16 cellular contexts compared by ENCODE assay signal in the genomic region with DNA sequence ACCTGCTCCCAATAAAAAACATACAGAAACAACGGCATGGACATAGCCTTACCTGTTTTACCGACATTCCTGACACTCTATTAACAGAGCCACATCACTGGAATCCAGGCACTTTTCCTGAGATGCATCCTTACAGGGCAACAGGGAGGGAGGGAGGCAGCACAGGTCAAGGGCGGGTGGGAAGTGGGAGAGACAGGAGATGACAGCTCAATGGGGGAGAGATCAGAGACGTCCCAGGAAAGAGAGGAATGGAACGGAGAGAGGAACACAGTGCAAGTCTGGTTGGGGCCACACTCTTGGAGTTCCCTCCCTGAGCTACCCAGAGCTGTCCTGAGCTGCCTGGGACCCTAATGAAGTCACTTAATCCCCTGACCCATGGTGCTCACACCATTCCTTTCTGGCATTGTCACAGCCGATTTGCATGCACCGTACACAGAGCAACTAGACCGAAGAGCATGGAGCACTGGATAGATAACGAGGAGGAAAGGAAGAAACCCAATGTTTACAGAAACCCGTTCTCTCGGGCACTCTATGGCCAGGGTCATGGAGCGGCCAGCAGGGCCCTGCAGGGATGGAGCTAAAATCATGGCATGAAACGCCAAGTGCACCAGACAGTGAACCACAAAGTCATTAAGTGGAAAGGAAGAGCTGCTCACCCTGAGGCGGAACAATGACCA.
DNase-seq lines count a peak whose midpoint lies in the region; ATAC-seq, FAIRE-seq and TF ChIP-seq lines count a peak whose summit lies in the region.
"Had no signal": no experiment of that assay in that cellular context is flagged by ENCODE, and none has a peak within 500 bp of the region (broad histone marks: within the 10 kb centered on the region; RNA-seq: fewer than 3 reads in every experiment).

No MANE protein-coding gene starts in this region.

- DNase-seq in NCI-H1092 treated with DMSO at 0.1 percent for 48 hours (lab: John Stamatoyannopoulos, UW) (peak; percentile 43), NCI-H1092 (lab: John Stamatoyannopoulos, UW) (no peak), NCI-H526 treated with DMSO at 0.1 percent for 48 hours (lab: John Stamatoyannopoulos, UW) (peak; percentile 99), left cardiac atrium (no peak), sigmoid colon (peak; percentile 13), H54 (ENCODE audit: insufficient read length, low spot score) (no peak), HCEC 1CT (no peak)
- no peak for DNase-seq in activated T-helper 1 cell treated with anti-CD3 and anti-CD28 coated beads, Interleukin-12 subunit alpha, Interleukin-12 subunit beta, Interleukin-2, Interleukin-4 antibody, amounts not matched to agents 30 ng/mL and 10 ng/mL and 1 ng/mL, durations not matched to agents 14 hours and 24 hours and 36 hours (ENCODE audit: low spot score)
- DNase-seq: effector CD4-positive, alpha-beta T cell; NCI-H187 treated with DMSO at 0.1 percent for 48 hours had no signal

- TF ChIP-seq POLR2A in sigmoid colon (IDR thresholded peaks at IDR 0.05) (no peak), H54 (IDR thresholded peaks at IDR 0.05; ENCODE audit: low read depth, low read length) (no peak)

- WGBS in sigmoid colon, 2 donors: 71 to 76% methylated on average over 14 of the region's 14 CpGs

- no peak overlapping the region for H3K4me3 Mint-ChIP-seq in activated T-helper 1 cell treated with anti-CD3 and anti-CD28 coated beads, Interleukin-12 subunit alpha, Interleukin-12 subunit beta, Interleukin-2, Interleukin-4 antibody, amounts not matched to agents 30 ng/mL and 10 ng/mL and 1 ng/mL, durations not matched to agents 14 hours and 24 hours and 36 hours
- H3K4me3 Mint-ChIP-seq: activated CD4-positive, alpha-beta T cell treated with anti-CD3 and anti-CD28 coated beads, Interleukin-2, amount 10 ng/mL, durations not matched to agents 24 days and 14 days had no signal

- peaks cover 5% of the 10 kb centered on the region for H3K27me3 Mint-ChIP-seq in activated T-helper 1 cell treated with anti-CD3 and anti-CD28 coated beads, Interleukin-12 subunit alpha, Interleukin-12 subunit beta, Interleukin-2, Interleukin-4 antibody, amounts not matched to agents 30 ng/mL and 10 ng/mL and 1 ng/mL, durations not matched to agents 14 hours and 24 hours and 36 hours (ENCODE audit: insufficient read depth)

- H3K9me3 Mint-ChIP-seq in activated T-helper 1 cell treated with anti-CD3 and anti-CD28 coated beads, Interleukin-12 subunit alpha, Interleukin-12 subunit beta, Interleukin-2, Interleukin-4 antibody, amounts not matched to agents 30 ng/mL and 10 ng/mL and 1 ng/mL, durations not matched to agents 14 hours and 24 hours and 36 hours: no peaks in the 10 kb centered on the region
- H3K9me3 Mint-ChIP-seq: activated CD4-positive, alpha-beta T cell treated with anti-CD3 and anti-CD28 coated beads, Interleukin-2, amount 10 ng/mL, durations not matched to agents 24 days and 14 days had no signal

- H3K4me3 ChIP-seq in sigmoid colon: no peak overlapping the region
- H3K4me3 ChIP-seq: ascending aorta, gastroesophageal sphincter, tibial artery had no signal

- ATAC-seq in left cardiac atrium: peak; percentile 51 to 61
- ATAC-seq: gastroesophageal sphincter had no signal

- FAIRE-seq in H54 (lab: Jason Lieb, UNC): no peak
- FAIRE-seq: D721Med had no signal

- no peaks in the 10 kb centered on the region for H3K27me3 ChIP-seq in sigmoid colon
- H3K27me3 ChIP-seq: ascending aorta, gastroesophageal sphincter, neutrophil, tibial artery had no signal

- peaks cover 0 to 16% (median 4%) of the 10 kb centered on the region in 4 donors for H3K4me1 ChIP-seq in sigmoid colon

- H3K36me3 ChIP-seq in sigmoid colon: no peaks in the 10 kb centered on the region
- H3K36me3 ChIP-seq: ascending aorta, gastroesophageal sphincter, neutrophil, tibial artery had no signal

- H3K36me3 Mint-ChIP-seq in activated T-helper 1 cell treated with anti-CD3 and anti-CD28 coated beads, Interleukin-12 subunit alpha, Interleukin-12 subunit beta, Interleukin-2, Interleukin-4 antibody, amounts not matched to agents 30 ng/mL and 10 ng/mL and 1 ng/mL, durations not matched to agents 14 hours and 24 hours and 36 hours (ENCODE audit: low read depth): no peaks in the 10 kb centered on the region

- H3K9me3 ChIP-seq in sigmoid colon: no peaks in the 10 kb centered on the region
- H3K9me3 ChIP-seq: ascending aorta, gastroesophageal sphincter, neutrophil, tibial artery had no signal

- intact Hi-C loops in left cardiac atrium (cut with DNase I): loop anchor here in 1 of 2 donors (10.0 kb wide), 1 partner anchor 52 kb away; no protein-coding TSS in a partner anchor
- intact Hi-C loops in sigmoid colon (cut with DNase I): loop anchor here (5.0 kb wide), 2 partner anchors 54 to 96 kb away; partner anchors contain the start of gene NSUN7
- intact Hi-C loops in activated T-helper 1 cell treated with anti-CD3 and anti-CD28 coated beads, Interleukin-12 subunit alpha, Interleukin-12 subunit beta, Interleukin-2, Interleukin-4 antibody, amounts not matched to agents 30 ng/mL and 10 ng/mL and 1 ng/mL, durations not matched to agents 14 hours and 24 hours and 36 hours (cut with micrococcal nuclease): loop anchor here (1.0 to 5.0 kb wide), 4 partner anchors 106 to 786 kb away; partner anchors contain the start of gene N4BP2

- no peak overlapping the region for H3K27ac Mint-ChIP-seq in activated T-helper 1 cell treated with anti-CD3 and anti-CD28 coated beads, Interleukin-12 subunit alpha, Interleukin-12 subunit beta, Interleukin-2, Interleukin-4 antibody, amounts not matched to agents 30 ng/mL and 10 ng/mL and 1 ng/mL, durations not matched to agents 14 hours and 24 hours and 36 hours
- H3K27ac Mint-ChIP-seq: activated CD4-positive, alpha-beta T cell treated with anti-CD3 and anti-CD28 coated beads, Interleukin-2, amount 10 ng/mL, durations not matched to agents 24 days and 14 days had no signal

- TF ChIP-seq EP300 in sigmoid colon (IDR thresholded peaks at IDR 0.05): no peak

- peaks cover 8% of the 10 kb centered on the region for H3K4me1 Mint-ChIP-seq in activated T-helper 1 cell treated with anti-CD3 and anti-CD28 coated beads, Interleukin-12 subunit alpha, Interleukin-12 subunit beta, Interleukin-2, Interleukin-4 antibody, amounts not matched to agents 30 ng/mL and 10 ng/mL and 1 ng/mL, durations not matched to agents 14 hours and 24 hours and 36 hours (ENCODE audit: low read depth)

- H3K27ac ChIP-seq in sigmoid colon: peak overlapping the region in 1 of 4 donors; percentile 19
- H3K27ac ChIP-seq: gastroesophageal sphincter, neutrophil had no signal

- no peak for TF ChIP-seq CTCF in sigmoid colon (IDR thresholded peaks at IDR 0.05)

Comparison
In these comparisons a context has a peak if more than half of its experiments do, and no peak if none do; other contexts are left out.
1. DNase-seq: peak in NCI-H1092 treated with DMSO at 0.1 percent for 48 hours (single experiment), NCI-H526 treated with DMSO at 0.1 percent for 48 hours (single experiment) and sigmoid colon (single experiment); none in NCI-H1092 (single experiment), left cardiac atrium (single experiment), H54 (single experiment), activated T-helper 1 cell treated with anti-CD3 and anti-CD28 coated beads, Interleukin-12 subunit alpha, Interleukin-12 subunit beta, Interleukin-2, Interleukin-4 antibody, amounts not matched to agents 30 ng/mL and 10 ng/mL and 1 ng/mL, durations not matched to agents 14 hours and 24 hours and 36 hours (single experiment) and HCEC 1CT (single experiment).